18 cellular contexts compared by ENCODE assay signal in genomic region chr15:48145923-48146322, GRCh38. TPM values are rescaled to one million over a fixed set of nuclear protein-coding genes. Genes with fewer than 3 reads are reported as not detected.
A peak's percentile ranks its signal among the peaks of the same experiment; 100 is the strongest.
DNase-seq lines count a peak whose midpoint lies in the region; ATAC-seq and TF ChIP-seq lines count a peak whose summit lies in the region.
"Had no signal": no experiment of that assay in that cellular context is flagged by ENCODE, and none has a peak within 500 bp of the region (broad histone marks: within the 10 kb centered on the region; RNA-seq: fewer than 3 reads in every experiment).

No MANE protein-coding gene starts in this region.

- H3K4me1 ChIP-seq in RWPE2 (ENCODE audit: insufficient read depth, poor library complexity, severe bottlenecking) (peaks cover 41% of the 10 kb centered on the region), esophagus squamous epithelium (peaks cover 0 to 6% (median 0%) of the 10 kb centered on the region in 3 donors)

- H3K27me3 Mint-ChIP-seq in activated T-cell treated with anti-CD3 and anti-CD28 coated beads, Interleukin-2, amount 50 U/mL, for 72 hours (ENCODE audit: low read depth): no peaks in the 10 kb centered on the region

- H3K27ac ChIP-seq in RWPE2 (ENCODE audit: poor library complexity, severe bottlenecking) (peak overlapping the region; percentile 79), coronary artery (peak overlapping the region; percentile 5 to 58), esophagus squamous epithelium (no peak overlapping the region)
- H3K27ac ChIP-seq: GM23248 had no signal

- no peak overlapping the region for H3K4me3 Mint-ChIP-seq in activated T-cell treated with anti-CD3 and anti-CD28 coated beads, Interleukin-2, amount 50 U/mL, for 72 hours

- peaks cover 0 to 2% of the 10 kb centered on the region in 2 donors for H3K36me3 Mint-ChIP-seq in activated T-cell treated with anti-CD3 and anti-CD28 coated beads, Interleukin-2, amount 50 U/mL, for 72 hours (ENCODE audit: insufficient read depth in 2 of 2)

- no peak for TF ChIP-seq POLR2A in esophagus squamous epithelium (IDR thresholded peaks at IDR 0.05)

- H3K4me3 ChIP-seq in RWPE2 (ENCODE audit: severe bottlenecking) (no peak overlapping the region), coronary artery (no peak overlapping the region), fibroblast of villous mesenchyme (ENCODE audit: low read depth, low read length) (no peak overlapping the region), esophagus squamous epithelium (no peak overlapping the region)
- H3K4me3 ChIP-seq: GM23248, HAP-1, K562 had no signal

- H3K36me3 ChIP-seq in RWPE2 (ENCODE audit: low read depth) (peaks cover 19% of the 10 kb centered on the region), esophagus squamous epithelium (no peaks in the 10 kb centered on the region)

- no peak overlapping the region for H3K27ac Mint-ChIP-seq in activated T-cell treated with anti-CD3 and anti-CD28 coated beads, Interleukin-2, amount 50 U/mL, for 72 hours

- TF ChIP-seq CTCF in RWPE2 (IDR thresholded peaks at IDR 0.05; ENCODE audit: poor library complexity, severe bottlenecking): no peak
- no peak for TF ChIP-seq CTCF in coronary artery (IDR thresholded peaks at IDR 0.05)
- no peak for TF ChIP-seq CTCF in fibroblast of villous mesenchyme (IDR thresholded peaks at IDR 0.05; ENCODE audit: insufficient read depth, low read depth, low read length)
- TF ChIP-seq CTCF in esophagus squamous epithelium (IDR thresholded peaks at IDR 0.05): no peak

- H3K9me3 Mint-ChIP-seq in activated T-cell treated with anti-CD3 and anti-CD28 coated beads, Interleukin-2, amount 50 U/mL, for 72 hours: no peaks in the 10 kb centered on the region

- no peak for ATAC-seq in RWPE2 (ENCODE audit: low read depth)
- ATAC-seq in activated T-cell treated with anti-CD3 and anti-CD28 coated beads, Interleukin-2, amount 50 U/mL, for 72 hours (replicated peaks in 1 of 2): no peak
- ATAC-seq: K562 had no signal

- DNase-seq in RWPE2 (ENCODE audit: low spot score) (no peak), coronary artery (ENCODE audit: low spot score) (no peak), fibroblast of villous mesenchyme (ENCODE audit: low read depth) (peak; percentile 29), esophagus squamous epithelium (lab: John Stamatoyannopoulos, UW) (no peak), NCI-H1105 (lab: John Stamatoyannopoulos, UW) (no peak)
- no peak for DNase-seq in activated T-cell treated with anti-CD3 and anti-CD28 coated beads, Interleukin-2, amount 50 U/mL, for 72 hours
- DNase-seq in stimulated activated CD4-positive, alpha-beta T cell treated with anti-CD3 and anti-CD28 coated beads, Interleukin-1b, Interleukin-23, amount 100 ng/mL, for 48 hours: no peak
- DNase-seq: DND-41, GM23248, NCI-H1105 treated with DMSO at 0.1 percent for 48 hours, NCI-H1694, NCI-H2081 treated with DMSO at 0.1 percent for 48 hours, NCI-H510A treated with DMSO at 0.1 percent for 48 hours, NCI-H82, OCI-M1, SIG-M5 had no signal

- H3K9me3 ChIP-seq in RWPE2 (ENCODE audit: severe bottlenecking) (no peaks in the 10 kb centered on the region), esophagus squamous epithelium (no peaks in the 10 kb centered on the region)
- H3K9me3 ChIP-seq: HAP-1 had no signal

- H3K4me1 Mint-ChIP-seq in activated T-cell treated with anti-CD3 and anti-CD28 coated beads, Interleukin-2, amount 50 U/mL, for 72 hours (ENCODE audit: low read depth): no peaks in the 10 kb centered on the region

- H3K27me3 ChIP-seq in RWPE2 (ENCODE audit: insufficient read depth, poor library complexity, severe bottlenecking): no peaks in the 10 kb centered on the region
- no peaks in the 10 kb centered on the region for H3K27me3 ChIP-seq in esophagus squamous epithelium

- intact Hi-C loops in esophagus squamous epithelium (cut with DNase I): no loop called here

RNA-seq across cellular contexts. Expression of gene SLC24A5, which starts 25.1 kb away (rescaled TPM):
- total RNA-seq in fibroblast of villous mesenchyme (not detected in 2 replicates), esophagus squamous epithelium (not detected)
- total RNA-seq in activated T-cell treated with anti-CD3 and anti-CD28 coated beads, Interleukin-2, amount 50 U/mL, for 72 hours: not detected
- total RNA-seq: GM23248, K562 had no signal

RNA-seq across cellular contexts. Expression of gene MYEF2, which starts 32.2 kb away (rescaled TPM):
- total RNA-seq in fibroblast of villous mesenchyme (3.5 and 6.9 TPM in 2 replicates), esophagus squamous epithelium (1 to 10 TPM in 1 of 4 donors, under 1 TPM in 2, not detected in 1; 0.62 to 4.4 (median 0.92) TPM)
- total RNA-seq in activated T-cell treated with anti-CD3 and anti-CD28 coated beads, Interleukin-2, amount 50 U/mL, for 72 hours: 10 to 100 TPM; 44.2 to 47.6 TPM

RNA-seq across cellular contexts. Expression of gene CTXN2, which starts 45.5 kb away (rescaled TPM):
- not detected in 2 replicates for total RNA-seq in fibroblast of villous mesenchyme
- not detected for total RNA-seq in esophagus squamous epithelium
- total RNA-seq in activated T-cell treated with anti-CD3 and anti-CD28 coated beads, Interleukin-2, amount 50 U/mL, for 72 hours: not detected
- total RNA-seq: GM23248, K562 had no signal

Comparison
In these comparisons a context has a peak if more than half of its experiments do, and no peak if none do; other contexts are left out.
1. H3K27ac ChIP-seq: peak in RWPE2 (single experiment) and coronary artery (2 of 2); none in esophagus squamous epithelium (0 of 4).